ENCODE assay signal across 26 cellular contexts in the genomic region with DNA sequence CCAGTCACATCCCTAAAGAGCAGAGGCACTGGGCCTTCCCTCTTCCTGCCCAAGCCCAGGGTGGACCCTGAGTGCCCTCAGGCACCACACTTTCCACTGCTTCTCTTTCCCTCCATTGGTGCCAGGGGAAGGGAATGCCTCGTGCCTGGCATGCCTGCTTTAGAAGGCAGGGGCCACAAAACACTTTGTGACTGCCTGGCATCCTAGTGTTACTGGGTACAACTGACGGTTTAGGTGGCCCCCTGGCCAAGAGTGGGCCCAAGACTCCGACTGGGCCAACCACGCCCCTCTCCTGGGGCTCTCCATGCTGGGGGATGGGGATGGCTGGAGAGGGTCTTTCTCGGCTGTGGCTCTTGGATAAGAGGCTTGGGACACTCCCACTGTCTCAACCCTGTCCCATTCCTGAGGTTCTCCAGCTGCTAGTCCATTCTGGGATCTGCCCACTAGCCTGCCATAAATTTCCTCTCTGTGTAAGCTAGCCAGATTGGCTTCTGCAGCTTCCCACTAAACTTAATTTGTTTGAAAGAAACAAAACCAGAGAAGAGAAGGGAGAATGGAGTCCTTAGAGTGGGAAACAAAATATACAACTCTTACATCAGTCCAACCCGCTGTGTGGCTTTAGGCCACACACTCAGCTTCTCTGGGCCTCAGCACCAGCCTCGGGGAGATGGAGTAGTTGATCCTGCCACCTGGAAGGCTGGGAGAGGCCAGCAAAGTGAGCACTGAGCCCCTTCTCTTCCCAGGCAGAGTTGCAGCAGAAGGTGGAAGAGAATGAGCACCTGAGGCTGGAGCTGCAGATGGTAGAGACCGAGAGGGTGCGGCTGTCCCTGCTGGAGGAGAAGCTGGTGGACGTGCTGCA. TPM values are rescaled to one million over a fixed set of nuclear protein-coding genes. Genes with fewer than 3 reads are reported as not detected.
"Had no signal": no experiment of that assay in that cellular context is flagged by ENCODE, and none has a peak within 500 bp of the region (broad histone marks: within the 10 kb centered on the region; RNA-seq: fewer than 3 reads in every experiment).

No MANE protein-coding gene starts in this region.

- DNase-seq: activated CD4-positive, alpha-beta memory T cell treated with anti-CD3 and anti-CD28 coated beads for 36 hours; activated T-cell treated with anti-CD3 and anti-CD28 coated beads, Interleukin-2, amount 50 U/mL, for 1 hour; cerebellar nuclear complex; cortex of kidney; effector CD4-positive, alpha-beta T cell; left ventricle myocardium inferior; mammary epithelial cell; stimulated activated CD4-positive, alpha-beta T cell treated with anti-CD3 and anti-CD28 coated beads, Interleukin-12 subunit alpha, Interleukin-12 subunit beta, amount 100 ng/mL, for 4 hours; stimulated activated CD4-positive, alpha-beta T cell treated with anti-CD3 and anti-CD28 coated beads, Interleukin-1b, Interleukin-23, amount 100 ng/mL, for 48 hours; stimulated activated CD8-positive, alpha-beta memory T cell treated with anti-CD3 and anti-CD28 coated beads, Interleukin-4, amount 100 ng/mL, for 48 hours; stimulated activated naive CD4-positive, alpha-beta T cell treated with Interleukin-2 at 50 U/mL for 16 hours; SW 1271; thyroid gland had no signal

- H3K27me3 Mint-ChIP-seq: activated naive CD4-positive, alpha-beta T cell treated with anti-CD3 and anti-CD28 coated beads, Interleukin-2, amount 50 U/mL, for 24 hours had no signal

- H3K9me3 Mint-ChIP-seq: activated CD4-positive, alpha-beta memory T cell treated with anti-CD3 and anti-CD28 coated beads for 36 hours; activated naive CD4-positive, alpha-beta T cell treated with anti-CD3 and anti-CD28 coated beads, Interleukin-2, amount 50 U/mL, for 24 hours; activated T-helper 2 cell treated with anti-CD3 and anti-CD28 coated beads, Interferon-gamma antibody, Interleukin-2, Interleukin-4, amounts not matched to agents 10 μg/mL and 5 μg/mL and 100 μg/mL, durations not matched to agents 14 hours and 24 hours and 36 hours had no signal

- H3K4me3 Mint-ChIP-seq: activated CD4-positive, alpha-beta memory T cell treated with anti-CD3 and anti-CD28 coated beads for 36 hours; activated naive CD4-positive, alpha-beta T cell treated with anti-CD3 and anti-CD28 coated beads, Interleukin-2, amount 50 U/mL, for 24 hours had no signal

- H3K27me3 ChIP-seq: gastroesophageal sphincter, heart left ventricle, thyroid gland had no signal

- H3K36me3 ChIP-seq: left ventricle myocardium inferior, neutrophil, thyroid gland had no signal

- H3K27ac Mint-ChIP-seq: activated CD4-positive, alpha-beta memory T cell treated with anti-CD3 and anti-CD28 coated beads for 36 hours; activated naive CD4-positive, alpha-beta T cell treated with anti-CD3 and anti-CD28 coated beads, Interleukin-2, amount 50 U/mL, for 24 hours; activated T-helper 2 cell treated with anti-CD3 and anti-CD28 coated beads, Interferon-gamma antibody, Interleukin-2, Interleukin-4, amounts not matched to agents 10 μg/mL and 5 μg/mL and 100 μg/mL, durations not matched to agents 14 hours and 24 hours and 36 hours had no signal

- H3K4me3 ChIP-seq: gastroesophageal sphincter, heart left ventricle, left ventricle myocardium inferior, thyroid gland had no signal

- H3K36me3 Mint-ChIP-seq: activated CD4-positive, alpha-beta memory T cell treated with anti-CD3 and anti-CD28 coated beads for 36 hours; activated naive CD4-positive, alpha-beta T cell treated with anti-CD3 and anti-CD28 coated beads, Interleukin-2, amount 50 U/mL, for 24 hours; naive thymus-derived CD4-positive, alpha-beta T cell had no signal

- H3K9me3 ChIP-seq: gastroesophageal sphincter, heart left ventricle, left ventricle myocardium inferior, neutrophil, thyroid gland had no signal

- H3K4me1 ChIP-seq: parathyroid adenoma had no signal

- H3K27ac ChIP-seq: gastroesophageal sphincter, heart left ventricle, left ventricle myocardium inferior, neutrophil, parathyroid adenoma, thyroid gland had no signal

RNA-seq across cellular contexts. Expression of a gene that starts 24.1 kb away (rescaled TPM):
- total RNA-seq: activated CD4-positive, alpha-beta memory T cell treated with anti-CD3 and anti-CD28 coated beads for 36 hours; activated T-helper 2 cell treated with anti-CD3 and anti-CD28 coated beads, Interferon-gamma antibody, Interleukin-2, Interleukin-4, amounts not matched to agents 10 μg/mL and 5 μg/mL and 100 μg/mL, durations not matched to agents 14 hours and 24 hours and 36 hours; bronchial epithelial cell; esophagus mucosa; gastroesophageal sphincter; heart left ventricle; kidney epithelial cell; left ventricle myocardium inferior; mammary epithelial cell; subcutaneous adipose tissue; T-helper 2 cell treated with Interferon-gamma antibody and Interleukin-4, amounts not matched to agents 100 ng/mL and 5 ng/mL, for 36 hours; thyroid gland; urinary bladder had no signal
- polyA plus RNA-seq: heart left ventricle; mammary epithelial cell; naive thymus-derived CD4-positive, alpha-beta T cell; urinary bladder had no signal

RNA-seq across cellular contexts. Expression of a gene that starts 35.4 kb away (rescaled TPM):
- total RNA-seq: kidney epithelial cell had no signal
- polyA plus RNA-seq: mammary epithelial cell had no signal

RNA-seq across cellular contexts. Expression of a gene that starts 42.6 kb away (rescaled TPM):
- total RNA-seq: activated T-helper 2 cell treated with anti-CD3 and anti-CD28 coated beads, Interferon-gamma antibody, Interleukin-2, Interleukin-4, amounts not matched to agents 10 μg/mL and 5 μg/mL and 100 μg/mL, durations not matched to agents 14 hours and 24 hours and 36 hours; T-helper 2 cell treated with Interferon-gamma antibody and Interleukin-4, amounts not matched to agents 100 ng/mL and 5 ng/mL, for 36 hours had no signal
